ENCODE assay signal across 24 cellular contexts in genomic region chr3:63946753-63947152, GRCh38. TPM values are rescaled to one million over a fixed set of nuclear protein-coding genes. Genes with fewer than 3 reads are reported as not detected.
"Had no signal": no experiment of that assay in that cellular context is flagged by ENCODE, and none has a peak within 500 bp of the region (broad histone marks: within the 10 kb centered on the region; RNA-seq: fewer than 3 reads in every experiment).

No MANE protein-coding gene starts in this region.

- H3K27me3 Mint-ChIP-seq: dendritic cell treated with granulocyte-macrophage colony-stimulating factor and Interleukin-4, amounts not matched to agents 40 ng/mL and 50 ng/mL, for 4 days; progenitor cell of endocrine pancreas had no signal

- H3K4me3 Mint-ChIP-seq: dendritic cell treated with granulocyte-macrophage colony-stimulating factor and Interleukin-4, amounts not matched to agents 40 ng/mL and 50 ng/mL, for 4 days; mesothelial cell of epicardium had no signal

- H3K27ac ChIP-seq: epithelial cell of prostate, lower lobe of right lung, right atrium auricular region, SJSA1, skin epidermis, tibial nerve, uterus had no signal

- H3K9me3 Mint-ChIP-seq: activated T-helper 2 cell treated with anti-CD3 and anti-CD28 coated beads, Interferon-gamma antibody, Interleukin-2, Interleukin-4, amounts not matched to agents 10 μg/mL and 5 μg/mL and 100 μg/mL, durations not matched to agents 14 hours and 24 hours and 36 hours; dendritic cell treated with granulocyte-macrophage colony-stimulating factor and Interleukin-4, amounts not matched to agents 40 ng/mL and 50 ng/mL, for 4 days; mesothelial cell of epicardium had no signal

- ATAC-seq: lower lobe of right lung had no signal

- H3K9me3 ChIP-seq: lower lobe of right lung, right atrium auricular region, SJSA1, tibial nerve, uterus had no signal

- DNase-seq: activated CD4-positive, CD25-positive, alpha-beta regulatory T cell treated with anti-CD3 and anti-CD28 coated beads, Interleukin-2, amount 50 U/mL, for 72 hours; activated CD8-positive, alpha-beta memory T cell treated with anti-CD3 and anti-CD28 coated beads for 24 hours; activated naive CD4-positive, alpha-beta T cell treated with anti-CD3 and anti-CD28 coated beads, Interleukin-2, amount 50 U/mL, for 16 hours; anterior cingulate cortex; cerebellar nuclear complex; foreskin melanocyte; head of caudate nucleus; lower lobe of right lung; stimulated activated CD4-positive, alpha-beta T cell treated with anti-CD3 and anti-CD28 coated beads, Interleukin-15, amount 100 ng/mL, for 24 hours; stimulated activated CD4-positive, alpha-beta T cell treated with anti-CD3 and anti-CD28 coated beads, Interleukin-4, amount 100 ng/mL, for 1 hour; stimulated activated naive CD4-positive, alpha-beta T cell treated with Interleukin-2 at 50 U/mL for 16 hours; substantia nigra; T-helper 9 cell; uterus had no signal

- H3K27me3 ChIP-seq: right atrium auricular region, SJSA1, tibial nerve, uterus had no signal

- H3K27ac Mint-ChIP-seq: activated T-helper 2 cell treated with anti-CD3 and anti-CD28 coated beads, Interferon-gamma antibody, Interleukin-2, Interleukin-4, amounts not matched to agents 10 μg/mL and 5 μg/mL and 100 μg/mL, durations not matched to agents 14 hours and 24 hours and 36 hours; dendritic cell treated with granulocyte-macrophage colony-stimulating factor and Interleukin-4, amounts not matched to agents 40 ng/mL and 50 ng/mL, for 4 days had no signal

RNA-seq across cellular contexts. Expression of gene SCAANT1, which starts 34.6 kb away (rescaled TPM):
- total RNA-seq: lower lobe of right lung, mesothelial cell of epicardium, myocyte, progenitor cell of endocrine pancreas, right atrium auricular region, SJSA1, tibial nerve, uterus had no signal
